1 cellular context compared by ENCODE assay signal in the genomic region with DNA sequence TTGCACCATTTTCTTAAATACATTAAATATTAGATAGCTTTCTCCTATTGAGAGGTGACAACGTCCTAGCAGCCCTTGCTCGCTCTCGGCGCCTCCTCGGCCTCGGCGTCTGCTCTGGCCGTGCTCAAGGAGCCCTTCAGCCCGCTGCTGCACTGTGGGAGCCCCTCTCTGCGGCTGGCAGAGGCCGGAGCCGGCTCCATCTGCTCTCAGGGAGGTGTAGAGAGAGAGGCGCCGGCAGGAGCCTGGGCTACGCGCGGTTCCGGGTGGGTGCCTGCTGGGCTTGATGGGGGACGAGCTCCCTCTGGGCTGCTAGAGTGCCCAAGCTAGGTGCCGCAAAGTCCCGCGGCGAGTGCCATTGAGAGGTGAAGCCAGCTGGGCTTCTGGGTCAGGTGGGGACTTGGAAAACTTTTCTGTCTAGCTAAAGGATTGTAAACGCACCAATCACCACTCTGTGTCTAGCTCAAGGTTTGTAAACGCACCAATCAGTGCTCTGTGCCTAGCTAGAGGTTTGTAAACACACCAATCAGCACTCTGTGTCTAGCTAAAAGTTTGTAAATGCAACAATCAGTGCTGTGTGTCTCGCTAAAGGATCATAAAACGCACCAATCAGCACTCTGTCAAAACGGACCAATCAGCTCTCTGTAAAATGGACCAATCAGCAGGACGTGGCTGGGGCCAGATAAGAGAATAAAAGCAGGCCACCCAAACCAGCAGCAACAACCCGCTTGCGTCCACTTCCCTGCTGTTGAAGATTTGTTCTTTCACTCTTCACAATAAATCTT.
TF ChIP-seq lines count a peak whose summit lies in the region.

No MANE protein-coding gene starts in this region.

TF ChIP-seq in H1, 55 proteins besides CTCF, POLR2A, EP300 and RAD21:
- TF ChIP-seq SUZ12 (IDR thresholded peaks at IDR 0.05; ENCODE audit: low read length) (no peak), SP1 (IDR thresholded peaks at IDR 0.05; ENCODE audit: low read depth, low read length) (0 out of 2 replicates have a peak, but pooled peaks have one; percentile 55), ATF2 (IDR thresholded peaks at IDR 0.05; ENCODE audit: low read length) (no peak), ASH2L (IDR thresholded peaks at IDR 0.05; ENCODE audit: low read length) (no peak)
- TF ChIP-seq, protein P1, sequence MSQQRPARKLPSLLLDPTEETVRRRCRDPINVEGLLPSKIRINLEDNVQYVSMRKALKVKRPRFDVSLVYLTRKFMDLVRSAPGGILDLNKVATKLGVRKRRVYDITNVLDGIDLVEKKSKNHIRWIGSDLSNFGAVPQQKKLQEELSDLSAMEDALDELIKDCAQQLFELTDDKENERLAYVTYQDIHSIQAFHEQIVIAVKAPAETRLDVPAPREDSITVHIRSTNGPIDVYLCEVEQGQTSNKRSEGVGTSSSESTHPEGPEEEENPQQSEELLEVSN (IDR thresholded peaks at IDR 0.05), result no peak
